Comparison of ENCODE assay signal across 17 cellular contexts in the genomic region with DNA sequence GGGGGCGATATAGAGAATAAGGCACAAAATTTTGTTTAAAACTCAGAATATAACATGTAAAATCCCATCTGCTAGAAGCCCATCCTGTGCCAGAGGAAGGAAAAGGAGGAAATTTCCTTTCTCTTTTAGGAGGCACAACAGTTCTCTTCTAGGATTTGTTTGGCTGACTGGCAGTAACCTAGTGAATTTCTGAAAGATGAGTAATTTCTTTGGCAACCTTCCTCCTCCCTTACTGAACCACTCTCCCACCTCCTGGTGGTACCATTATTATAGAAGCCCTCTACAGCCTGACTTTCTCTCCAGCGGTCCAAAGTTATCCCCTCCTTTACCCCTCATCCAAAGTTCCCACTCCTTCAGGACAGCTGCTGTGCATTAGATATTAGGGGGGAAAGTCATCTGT. TPM values are rescaled to one million over a fixed set of nuclear protein-coding genes. Genes with fewer than 3 reads are reported as not detected.
DNase-seq lines count a peak whose midpoint lies in the region; ATAC-seq and TF ChIP-seq lines count a peak whose summit lies in the region.
"Had no signal": no experiment of that assay in that cellular context is flagged by ENCODE, and none has a peak within 500 bp of the region (broad histone marks: within the 10 kb centered on the region; RNA-seq: fewer than 3 reads in every experiment).

No MANE protein-coding gene starts in this region.

- H3K9me3 Mint-ChIP-seq in nephron progenitor cell (no peaks in the 10 kb centered on the region), H9 (no peaks in the 10 kb centered on the region)
- H3K9me3 Mint-ChIP-seq: stimulated activated naive CD8-positive, alpha-beta T cell treated with anti-CD3 and anti-CD28 coated beads, Interleukin-15, amount 100 ng/mL, for 72 hours had no signal

- no peak overlapping the region for H2AFZ ChIP-seq in DND-41 (ENCODE audit: low read depth, low read length)
- H2AFZ ChIP-seq in H9 (ENCODE audit: low read length), result no peak overlapping the region

- H4K20me1 ChIP-seq in DND-41 (ENCODE audit: insufficient read depth, low read length) (no peaks in the 10 kb centered on the region), H9 (ENCODE audit: control insufficient read depth, insufficient read depth, insufficient read length) (no peaks in the 10 kb centered on the region)

- H3K4me2 ChIP-seq in DND-41 (ENCODE audit: insufficient read depth, low read length) (no peak overlapping the region), H9 (ENCODE audit: insufficient read depth, insufficient read length, low read length) (no peak overlapping the region)

- no peaks in the 10 kb centered on the region for H3K79me1 ChIP-seq in H9 (ENCODE audit: insufficient read depth, low read depth, low read length, poor library complexity, severe bottlenecking)

- ATAC-seq in DND-41 (ENCODE audit: insufficient read depth, low read depth), result no peak
- ATAC-seq: left lung; stimulated activated naive CD8-positive, alpha-beta T cell treated with anti-CD3 and anti-CD28 coated beads, Interleukin-15, amount 100 ng/mL, for 72 hours had no signal

- H2BK120ac ChIP-seq in H9 (ENCODE audit: low read depth, low read length, poor library complexity, severe bottlenecking), result no peak overlapping the region

- H3K56ac ChIP-seq in H9 (ENCODE audit: insufficient read length, low read depth, low read length), result no peak overlapping the region

- H3K18ac ChIP-seq in H9 (ENCODE audit: insufficient read length, low read depth, low read length), result no peak overlapping the region

- no peak overlapping the region for H4K91ac ChIP-seq in H9 (ENCODE audit: insufficient read length, low read depth, low read length)

- H2BK15ac ChIP-seq in H9 (ENCODE audit: low read depth, low read length), result no peak overlapping the region

- H3K27me3 Mint-ChIP-seq in nephron progenitor cell (ENCODE audit: low read depth, poor library complexity), result no peaks in the 10 kb centered on the region
- H3K27me3 Mint-ChIP-seq in H9 (ENCODE audit: low read depth), result no peaks in the 10 kb centered on the region
- H3K27me3 Mint-ChIP-seq: stimulated activated naive CD8-positive, alpha-beta T cell treated with anti-CD3 and anti-CD28 coated beads, Interleukin-15, amount 100 ng/mL, for 72 hours had no signal

- DNase-seq in DND-41 (no peak), NCI-H226 (peak; percentile 71), dermis microvascular lymphatic vessel endothelial cell (ENCODE audit: low read depth in 2 of 2) (peak; percentile 7 to 44), nephron progenitor cell (no peak), erythroblast (lab: John Stamatoyannopoulos, UW) (no peak), NCI-H526 treated with DMSO at 0.1 percent for 48 hours (lab: John Stamatoyannopoulos, UW) (no peak), right atrium auricular region (ENCODE audit: low spot score) (no peak), H9 (no peak)
- DNase-seq: left lung; MV-4-11; NCI-H524; posterior cingulate gyrus; stimulated activated CD4-positive, alpha-beta T cell treated with anti-CD3 and anti-CD28 coated beads, Interleukin-4, amount 100 ng/mL, for 24 hours; stimulated activated naive CD8-positive, alpha-beta T cell treated with anti-CD3 and anti-CD28 coated beads, Interleukin-15, amount 100 ng/mL, for 72 hours; WERI-Rb-1 had no signal

- H3K4me3 ChIP-seq in DND-41 (ENCODE audit: low read depth in 1 of 2, low read length in 2 of 2), result no peak overlapping the region
- H3K4me3 ChIP-seq in right atrium auricular region, result no peak overlapping the region
- H3K4me3 ChIP-seq: cardiac muscle cell, left lung, SJSA1 had no signal

- H2BK20ac ChIP-seq in H9 (ENCODE audit: low read depth, low read length, poor library complexity, severe bottlenecking), result no peak overlapping the region

- WGBS in H9 (ENCODE audit: extremely low coverage, insufficient read length, low lambda C conversion rate), result no CpG with 5 or more reads among the region's 2 CpGs

- H3K4me1 Mint-ChIP-seq in nephron progenitor cell (no peaks in the 10 kb centered on the region), H9 (0 out of 4 replicates have a peak, but pooled peaks cover 0 to 3% of the 10 kb centered on the region in 2 experiments)

- no peak for TF ChIP-seq POLR2A in erythroblast (IDR thresholded peaks at IDR 0.05; ENCODE audit: low read length)

- H3K79me2 ChIP-seq in DND-41 (ENCODE audit: insufficient read depth, low read length), result no peaks in the 10 kb centered on the region
- H3K79me2 ChIP-seq in H9 (ENCODE audit: insufficient read depth, low read length), result no peaks in the 10 kb centered on the region

- H3K9ac ChIP-seq in DND-41 (ENCODE audit: low read depth, low read length) (no peak overlapping the region; the same call in 1 of the 2 replicates), H9 (ENCODE audit: extremely low read depth, insufficient read length, low read length) (no peak overlapping the region)

- H3K14ac ChIP-seq in H9 (ENCODE audit: insufficient read depth, low read length), result no peak overlapping the region

- H4K8ac ChIP-seq in H9 (replicated peaks; ENCODE audit: insufficient read length, low read depth, low read length), result no peak overlapping the region

- no peak overlapping the region for H2BK12ac ChIP-seq in H9 (ENCODE audit: insufficient read length, low read depth, low read length)

- H3K4ac ChIP-seq in H9 (ENCODE audit: low read depth, low read length), result no peak overlapping the region

- H3K4me3 Mint-ChIP-seq in nephron progenitor cell (no peak overlapping the region), H9 (no peak overlapping the region)
- H3K4me3 Mint-ChIP-seq: stimulated activated naive CD8-positive, alpha-beta T cell treated with anti-CD3 and anti-CD28 coated beads, Interleukin-15, amount 100 ng/mL, for 72 hours had no signal

- H3K27ac Mint-ChIP-seq in nephron progenitor cell, result peak overlapping the region; percentile 76
- no peak overlapping the region; a peak in 1 of 7 replicates for H3K27ac Mint-ChIP-seq in H9
- H3K27ac Mint-ChIP-seq: stimulated activated naive CD8-positive, alpha-beta T cell treated with anti-CD3 and anti-CD28 coated beads, Interleukin-15, amount 100 ng/mL, for 72 hours had no signal

- TF ChIP-seq CTCF in DND-41 (IDR thresholded peaks at IDR 0.05; ENCODE audit: borderline replicate concordance, extremely low read depth, low read length, poor library complexity, severe bottlenecking) (no peak), nephron progenitor cell (IDR thresholded peaks at IDR 0.05) (no peak), right atrium auricular region (IDR thresholded peaks at IDR 0.05) (no peak), H9 (conservative IDR thresholded peaks at IDR 0.05) (no peak)

- H3T11ph ChIP-seq in H9 (ENCODE audit: low read length), result no peak overlapping the region

- no peaks in the 10 kb centered on the region for H3K36me3 Mint-ChIP-seq in nephron progenitor cell (ENCODE audit: low read depth)
- no peaks in the 10 kb centered on the region for H3K36me3 Mint-ChIP-seq in H9 (ENCODE audit: insufficient read depth in 1 of 3, low read depth in 3 of 3)

- H2AK5ac ChIP-seq in H9 (ENCODE audit: insufficient read length, low read length), result no peak overlapping the region

- H3K9me3 ChIP-seq in DND-41 (ENCODE audit: insufficient read depth, low read length, severe bottlenecking), result no peaks in the 10 kb centered on the region
- no peaks in the 10 kb centered on the region for H3K9me3 ChIP-seq in right atrium auricular region
- H3K9me3 ChIP-seq in H9 (ENCODE audit: control insufficient read depth, low read depth, low read length), result no peaks in the 10 kb centered on the region
- H3K9me3 ChIP-seq: left lung, SJSA1 had no signal

- H4K5ac ChIP-seq in H9 (ENCODE audit: insufficient read length, low read depth, low read length), result no peak overlapping the region

- H3K36me3 ChIP-seq in DND-41 (ENCODE audit: insufficient read depth, low read length), result peaks cover 9% of the 10 kb centered on the region; the same call in 1 of the 2 replicates
- H3K36me3 ChIP-seq in right atrium auricular region, result no peaks in the 10 kb centered on the region
- H3K36me3 ChIP-seq: cardiac muscle cell, WERI-Rb-1 had no signal

- no peak overlapping the region for H2BK5ac ChIP-seq in H9 (ENCODE audit: insufficient read length, low read length)

- H3K4me1 ChIP-seq in DND-41 (ENCODE audit: insufficient read depth, low read length) (peaks cover 38% of the 10 kb centered on the region), right atrium auricular region (peaks cover 0 to 6% of the 10 kb centered on the region in 2 donors), H9 (ENCODE audit: insufficient read depth, low read length) (no peaks in the 10 kb centered on the region)
- H3K4me1 ChIP-seq: left lung had no signal

- H3K27me3 ChIP-seq in DND-41 (ENCODE audit: insufficient read depth, low read length, poor library complexity) (no peaks in the 10 kb centered on the region), right atrium auricular region (no peaks in the 10 kb centered on the region), H9 (ENCODE audit: insufficient read depth, low read length) (no peaks in the 10 kb centered on the region)
- H3K27me3 ChIP-seq: cardiac muscle cell, left lung, SJSA1 had no signal

- H3K27ac ChIP-seq in DND-41 (ENCODE audit: low read length) (peak overlapping the region; percentile 28; the same call in 1 of the 2 replicates), right atrium auricular region (no peak overlapping the region), H9 (ENCODE audit: insufficient read length, low read depth, low read length) (no peak overlapping the region)
- H3K27ac ChIP-seq: cardiac muscle cell, left lung, SJSA1, WERI-Rb-1 had no signal

- H3K23me2 ChIP-seq in H9 (ENCODE audit: insufficient read length, low read depth, low read length, poor library complexity, severe bottlenecking), result no peaks in the 10 kb centered on the region

- H3K23ac ChIP-seq in H9 (ENCODE audit: insufficient read length, low read depth, low read length), result no peak overlapping the region

RNA-seq across cellular contexts. Expression of a gene that starts 18.3 kb away (rescaled TPM):
- total RNA-seq in dermis microvascular lymphatic vessel endothelial cell (17.7 and 20.6 TPM in 2 replicates), right atrium auricular region (10 to 100 TPM; 64.5 to 80.0 TPM), H9 (2021) (23.6 and 24.8 TPM in 2 replicates)

Comparison
In these comparisons a context has a peak if more than half of its experiments do, and no peak if none do; other contexts are left out.
1. DNase-seq: peak in NCI-H226 (single experiment) and dermis microvascular lymphatic vessel endothelial cell (2 of 2); none in DND-41 (single experiment), nephron progenitor cell (single experiment), erythroblast (0 of 2), NCI-H526 treated with DMSO at 0.1 percent for 48 hours (single experiment), right atrium auricular region (single experiment) and H9 (single experiment).